In the genomic region with DNA sequence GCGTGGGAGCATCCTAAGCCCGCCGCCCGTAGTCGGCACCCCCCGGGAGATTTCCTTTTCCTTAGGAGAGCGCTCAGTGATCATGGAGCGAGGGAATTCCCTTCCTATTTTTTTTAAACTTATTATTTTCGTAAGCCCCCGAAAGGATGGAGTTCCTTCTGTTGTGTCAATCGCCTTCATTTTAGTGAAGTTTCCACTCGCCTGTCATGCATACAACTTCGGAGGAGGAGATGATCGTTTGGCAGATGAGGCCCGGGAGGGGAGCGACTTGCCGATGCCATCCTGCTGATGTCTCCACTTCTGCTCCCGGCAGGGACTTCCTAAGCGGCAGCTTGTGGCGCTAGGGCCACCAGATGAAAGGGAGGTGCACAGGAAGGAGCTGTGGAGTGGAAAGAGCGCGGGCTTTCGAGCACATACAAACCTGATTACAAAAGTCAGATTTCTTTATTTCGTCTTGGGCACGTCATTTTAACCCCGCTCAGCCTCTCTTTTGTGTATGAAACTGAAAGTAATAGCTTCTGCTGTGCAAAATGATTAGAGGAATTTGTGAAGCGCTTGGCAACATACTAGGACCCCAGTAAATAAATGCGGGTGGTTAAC, we compare ENCODE assay signal across 8 cellular contexts. TPM values are rescaled to one million over a fixed set of nuclear protein-coding genes. Genes with fewer than 3 reads are reported as not detected.
DNase-seq lines count a peak whose midpoint lies in the region; ATAC-seq, FAIRE-seq and TF ChIP-seq lines count a peak whose summit lies in the region.

A gene with protein sequence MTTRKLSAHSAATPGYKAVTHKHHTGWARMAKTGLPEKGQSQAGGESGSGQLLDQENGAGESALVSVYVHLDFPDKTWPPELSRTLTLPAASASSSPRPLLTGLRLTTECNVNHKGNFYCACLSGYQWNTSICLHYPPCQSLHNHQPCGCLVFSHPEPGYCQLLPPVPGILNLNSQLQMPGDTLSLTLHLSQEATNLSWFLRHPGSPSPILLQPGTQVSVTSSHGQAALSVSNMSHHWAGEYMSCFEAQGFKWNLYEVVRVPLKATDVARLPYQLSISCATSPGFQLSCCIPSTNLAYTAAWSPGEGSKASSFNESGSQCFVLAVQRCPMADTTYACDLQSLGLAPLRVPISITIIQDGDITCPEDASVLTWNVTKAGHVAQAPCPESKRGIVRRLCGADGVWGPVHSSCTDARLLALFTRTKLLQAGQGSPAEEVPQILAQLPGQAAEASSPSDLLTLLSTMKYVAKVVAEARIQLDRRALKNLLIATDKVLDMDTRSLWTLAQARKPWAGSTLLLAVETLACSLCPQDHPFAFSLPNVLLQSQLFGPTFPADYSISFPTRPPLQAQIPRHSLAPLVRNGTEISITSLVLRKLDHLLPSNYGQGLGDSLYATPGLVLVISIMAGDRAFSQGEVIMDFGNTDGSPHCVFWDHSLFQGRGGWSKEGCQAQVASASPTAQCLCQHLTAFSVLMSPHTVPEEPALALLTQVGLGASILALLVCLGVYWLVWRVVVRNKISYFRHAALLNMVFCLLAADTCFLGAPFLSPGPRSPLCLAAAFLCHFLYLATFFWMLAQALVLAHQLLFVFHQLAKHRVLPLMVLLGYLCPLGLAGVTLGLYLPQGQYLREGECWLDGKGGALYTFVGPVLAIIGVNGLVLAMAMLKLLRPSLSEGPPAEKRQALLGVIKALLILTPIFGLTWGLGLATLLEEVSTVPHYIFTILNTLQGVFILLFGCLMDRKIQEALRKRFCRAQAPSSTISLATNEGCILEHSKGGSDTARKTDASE (minus strand): TSS at position 336 of the 600 bp plus-strand sequence. CDS start 555 bp downstream, outside the sequence.

- BruUV-seq in Calu3 (replicated peaks; lab: Mats Ljungman, UMichigan): no TSS peak

- peak; percentile 30 for ATAC-seq in activated T-helper 17 cell treated with anti-CD3 and anti-CD28 coated beads, Interleukin-2, amount 50 U/mL, for 72 hours (replicated peaks)
- peak; percentile 39 for ATAC-seq in stimulated activated naive CD8-positive, alpha-beta T cell treated with anti-CD3 and anti-CD28 coated beads, Interleukin-15, amount 100 ng/mL, for 72 hours
- ATAC-seq in HG02970 (IDR thresholded peaks at IDR 0.05; ENCODE audit: low FRiP score, unreplicated experiment): no peak

- H3K36me3 ChIP-seq in HUES48 (ENCODE audit: control insufficient read depth, insufficient read depth, low read length): no peaks in the 10 kb centered on the region; the same call in 1 of the 2 replicates

- CTCF ChIA-PET in Calu3 (lab: Charles Lee): no interaction called here

- DNase-seq in Calu3: peak; percentile 55
- peak; percentile 55 for DNase-seq in RCC 7860 (ENCODE audit: low spot score)
- no peak for DNase-seq in fibroblast of pulmonary artery (ENCODE audit: low read depth)
- DNase-seq in nephron progenitor cell: peak; percentile 56
- peak; percentile 56 to 69 for DNase-seq in stimulated activated naive CD8-positive, alpha-beta T cell treated with anti-CD3 and anti-CD28 coated beads, Interleukin-15, amount 100 ng/mL, for 72 hours

- peaks cover 20% of the 10 kb centered on the region for H3K4me1 ChIP-seq in HUES48 (ENCODE audit: control insufficient read depth, insufficient read depth, low read length)

- peak within 1 kb of the TSS; percentile 95 for H3K27ac ChIP-seq in HUES48 (ENCODE audit: low read depth, low read length)

- no peaks in the 10 kb centered on the region for H3K9me3 ChIP-seq in HUES48 (ENCODE audit: control insufficient read depth, insufficient read depth, low read length)

- peak within 1 kb of the TSS; percentile 84 for H3K9ac ChIP-seq in HUES48 (ENCODE audit: low read depth, low read length)

- peaks cover 58% of the 10 kb centered on the region for H3K36me3 Mint-ChIP-seq in Calu3 (ENCODE audit: insufficient read depth, unreplicated experiment)
- H3K36me3 Mint-ChIP-seq in activated T-helper 17 cell treated with anti-CD3 and anti-CD28 coated beads, Interleukin-2, amount 50 U/mL, for 72 hours (ENCODE audit: low read depth): peaks cover 45% of the 10 kb centered on the region
- H3K36me3 Mint-ChIP-seq in nephron progenitor cell (ENCODE audit: low read depth): peaks cover 16% of the 10 kb centered on the region

- no peaks in the 10 kb centered on the region for H3K9me3 Mint-ChIP-seq in Calu3 (ENCODE audit: low read depth, unreplicated experiment)
- H3K9me3 Mint-ChIP-seq in activated T-helper 17 cell treated with anti-CD3 and anti-CD28 coated beads, Interleukin-2, amount 50 U/mL, for 72 hours: no peaks in the 10 kb centered on the region
- no peaks in the 10 kb centered on the region for H3K9me3 Mint-ChIP-seq in nephron progenitor cell
- H3K9me3 Mint-ChIP-seq in stimulated activated naive CD8-positive, alpha-beta T cell treated with anti-CD3 and anti-CD28 coated beads, Interleukin-15, amount 100 ng/mL, for 72 hours: no peaks in the 10 kb centered on the region

- H3K4me3 ChIP-seq in HUES48 (ENCODE audit: low read depth, low read length) (peak within 1 kb of the TSS; percentile 78), fibroblast of pulmonary artery (replicated peaks; ENCODE audit: low read depth, low read length) (peak within 1 kb of the TSS; percentile 95)

- peak within 1 kb of the TSS; percentile 82 for H3K27ac Mint-ChIP-seq in Calu3 (ENCODE audit: unreplicated experiment)
- H3K27ac Mint-ChIP-seq in activated T-helper 17 cell treated with anti-CD3 and anti-CD28 coated beads, Interleukin-2, amount 50 U/mL, for 72 hours: peak within 1 kb of the TSS; percentile 99
- peak within 1 kb of the TSS; percentile 100 for H3K27ac Mint-ChIP-seq in nephron progenitor cell
- peak within 1 kb of the TSS; percentile 96 to 99 for H3K27ac Mint-ChIP-seq in stimulated activated naive CD8-positive, alpha-beta T cell treated with anti-CD3 and anti-CD28 coated beads, Interleukin-15, amount 100 ng/mL, for 72 hours

- H3K4me1 Mint-ChIP-seq in Calu3 (ENCODE audit: low read depth, unreplicated experiment) (peaks cover 36% of the 10 kb centered on the region), nephron progenitor cell (peaks cover 37% of the 10 kb centered on the region)
- H3K4me1 Mint-ChIP-seq in activated T-helper 17 cell treated with anti-CD3 and anti-CD28 coated beads, Interleukin-2, amount 50 U/mL, for 72 hours: peaks cover 14% of the 10 kb centered on the region
- H3K4me1 Mint-ChIP-seq in stimulated activated naive CD8-positive, alpha-beta T cell treated with anti-CD3 and anti-CD28 coated beads, Interleukin-15, amount 100 ng/mL, for 72 hours: peaks cover 47% of the 10 kb centered on the region

- H3K27me3 Mint-ChIP-seq in Calu3 (ENCODE audit: unreplicated experiment) (no peaks in the 10 kb centered on the region), nephron progenitor cell (ENCODE audit: low read depth, poor library complexity) (no peaks in the 10 kb centered on the region)
- no peaks in the 10 kb centered on the region for H3K27me3 Mint-ChIP-seq in activated T-helper 17 cell treated with anti-CD3 and anti-CD28 coated beads, Interleukin-2, amount 50 U/mL, for 72 hours
- no peaks in the 10 kb centered on the region for H3K27me3 Mint-ChIP-seq in stimulated activated naive CD8-positive, alpha-beta T cell treated with anti-CD3 and anti-CD28 coated beads, Interleukin-15, amount 100 ng/mL, for 72 hours

- TF ChIP-seq CTCF in Calu3 (IDR thresholded peaks at IDR 0.05; ENCODE audit: unreplicated experiment): no peak
- no peak for TF ChIP-seq CTCF in fibroblast of pulmonary artery (IDR thresholded peaks at IDR 0.05; ENCODE audit: low read length, missing control alignments)
- TF ChIP-seq CTCF in nephron progenitor cell (IDR thresholded peaks at IDR 0.05): no peak

- H3K4me3 Mint-ChIP-seq in Calu3 (ENCODE audit: low read depth, unreplicated experiment) (peak within 1 kb of the TSS; percentile 82), nephron progenitor cell (peak within 1 kb of the TSS; percentile 96)
- H3K4me3 Mint-ChIP-seq in activated T-helper 17 cell treated with anti-CD3 and anti-CD28 coated beads, Interleukin-2, amount 50 U/mL, for 72 hours: peak within 1 kb of the TSS; percentile 93
- H3K4me3 Mint-ChIP-seq in stimulated activated naive CD8-positive, alpha-beta T cell treated with anti-CD3 and anti-CD28 coated beads, Interleukin-15, amount 100 ng/mL, for 72 hours: peak within 1 kb of the TSS; percentile 92 to 94

- intact Hi-C loops in Calu3 (cut with micrococcal nuclease; ENCODE audit: unreplicated experiment): no loop called here

- H3K27me3 ChIP-seq in HUES48 (ENCODE audit: control insufficient read depth, insufficient read depth, low read length): no peaks in the 10 kb centered on the region

- no peak for FAIRE-seq in RCC 7860 (lab: Jason Lieb, UNC)

RNA-seq across cellular contexts. Expression of the gene that starts here (rescaled TPM):
- 0.24 and 0.59 TPM in 2 replicates for total RNA-seq in Calu3 (2022)
- 1 to 10 TPM; 1.4 to 3.0 TPM for total RNA-seq in activated T-helper 17 cell treated with anti-CD3 and anti-CD28 coated beads, Interleukin-2, amount 50 U/mL, for 72 hours

Comparison
In these comparisons a context has a peak if more than half of its experiments do, and no peak if none do; other contexts are left out.
1. Peak in DNase-seq in Calu3; RNA of the gene not detected or under 1 TPM.